In genomic region chr19:13155472-13156284, GRCh38 we compare ENCODE assay signal across 1 cellular context.
TF ChIP-seq lines count a peak whose summit lies in the region.

No MANE protein-coding gene starts in this region.

TF ChIP-seq in HepG2, 621 proteins besides CTCF, POLR2A, EP300 and RAD21 (continued from another document and continues in another):
- no peak for TF ChIP-seq MLXIP (CRISPR knock-in tag; IDR thresholded peaks at IDR 0.05; ENCODE audit: borderline replicate concordance)
- peak; percentile 11; the same call in 1 of the 2 replicates for TF ChIP-seq ARNTL (CRISPR knock-in tag; IDR thresholded peaks at IDR 0.05)
- TF ChIP-seq ZKSCAN1 (IDR thresholded peaks at IDR 0.05; ENCODE audit: low read length) = no peak
- TF ChIP-seq, protein P1, sequence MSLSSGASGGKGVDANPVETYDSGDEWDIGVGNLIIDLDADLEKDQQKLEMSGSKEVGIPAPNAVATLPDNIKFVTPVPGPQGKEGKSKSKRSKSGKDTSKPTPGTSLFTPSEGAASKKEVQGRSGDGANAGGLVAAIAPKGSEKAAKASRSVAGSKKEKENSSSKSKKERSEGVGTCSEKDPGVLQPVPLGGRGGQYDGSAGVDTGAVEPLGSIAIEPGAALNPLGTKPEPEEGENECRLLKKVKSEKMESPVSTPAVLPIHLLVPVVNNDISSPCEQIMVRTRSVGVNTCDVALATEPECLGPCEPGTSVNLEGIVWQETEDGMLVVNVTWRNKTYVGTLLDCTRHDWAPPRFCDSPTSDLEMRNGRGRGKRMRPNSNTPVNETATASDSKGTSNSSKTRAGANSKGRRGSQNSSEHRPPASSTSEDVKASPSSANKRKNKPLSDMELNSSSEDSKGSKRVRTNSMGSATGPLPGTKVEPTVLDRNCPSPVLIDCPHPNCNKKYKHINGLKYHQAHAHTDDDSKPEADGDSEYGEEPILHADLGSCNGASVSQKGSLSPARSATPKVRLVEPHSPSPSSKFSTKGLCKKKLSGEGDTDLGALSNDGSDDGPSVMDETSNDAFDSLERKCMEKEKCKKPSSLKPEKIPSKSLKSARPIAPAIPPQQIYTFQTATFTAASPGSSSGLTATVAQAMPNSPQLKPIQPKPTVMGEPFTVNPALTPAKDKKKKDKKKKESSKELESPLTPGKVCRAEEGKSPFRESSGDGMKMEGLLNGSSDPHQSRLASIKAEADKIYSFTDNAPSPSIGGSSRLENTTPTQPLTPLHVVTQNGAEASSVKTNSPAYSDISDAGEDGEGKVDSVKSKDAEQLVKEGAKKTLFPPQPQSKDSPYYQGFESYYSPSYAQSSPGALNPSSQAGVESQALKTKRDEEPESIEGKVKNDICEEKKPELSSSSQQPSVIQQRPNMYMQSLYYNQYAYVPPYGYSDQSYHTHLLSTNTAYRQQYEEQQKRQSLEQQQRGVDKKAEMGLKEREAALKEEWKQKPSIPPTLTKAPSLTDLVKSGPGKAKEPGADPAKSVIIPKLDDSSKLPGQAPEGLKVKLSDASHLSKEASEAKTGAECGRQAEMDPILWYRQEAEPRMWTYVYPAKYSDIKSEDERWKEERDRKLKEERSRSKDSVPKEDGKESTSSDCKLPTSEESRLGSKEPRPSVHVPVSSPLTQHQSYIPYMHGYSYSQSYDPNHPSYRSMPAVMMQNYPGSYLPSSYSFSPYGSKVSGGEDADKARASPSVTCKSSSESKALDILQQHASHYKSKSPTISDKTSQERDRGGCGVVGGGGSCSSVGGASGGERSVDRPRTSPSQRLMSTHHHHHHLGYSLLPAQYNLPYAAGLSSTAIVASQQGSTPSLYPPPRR (CRISPR knock-in tag; IDR thresholded peaks at IDR 0.05; ENCODE audit: borderline replicate concordance) = peak; percentile 28; the same call in 1 of the 2 replicates
- TF ChIP-seq SKI (IDR thresholded peaks at IDR 0.05; ENCODE audit: partially characterized antibody) = peak; percentile 80
- TF ChIP-seq ZNF547 (CRISPR knock-in tag; IDR thresholded peaks at IDR 0.05) = no peak
- TF ChIP-seq MTF2 (CRISPR knock-in tag; IDR thresholded peaks at IDR 0.05; ENCODE audit: borderline replicate concordance) = no peak
- TF ChIP-seq AGO2 (optimal IDR thresholded peaks at IDR 0.05; ENCODE audit: low read depth, low read length) = peak; percentile 76
- no peak for TF ChIP-seq JUN (CRISPR knock-in tag; IDR thresholded peaks at IDR 0.05)
- TF ChIP-seq DNMT1 (CRISPR knock-in tag; IDR thresholded peaks at IDR 0.05) = no peak
- no peak for TF ChIP-seq XBP1 (CRISPR knock-in tag; IDR thresholded peaks at IDR 0.05)
- no peak for TF ChIP-seq FIP1L1 (IDR thresholded peaks at IDR 0.05; ENCODE audit: borderline replicate concordance, insufficient read depth, low read depth, low read length)
- peak; percentile 10; the same call in 1 of the 2 replicates for TF ChIP-seq MYC (CRISPR knock-in tag; IDR thresholded peaks at IDR 0.05; ENCODE audit: borderline replicate concordance)
- peak; percentile 59 for TF ChIP-seq KAT8 (CRISPR knock-in tag; IDR thresholded peaks at IDR 0.05)
- 0 out of 2 replicates have a peak, but pooled peaks have one; percentile 56 for TF ChIP-seq THAP7 (CRISPR knock-in tag; IDR thresholded peaks at IDR 0.05)
- no peak for TF ChIP-seq TGIF2 (CRISPR knock-in tag; IDR thresholded peaks at IDR 0.05)
- TF ChIP-seq AHDC1 (CRISPR knock-in tag; IDR thresholded peaks at IDR 0.05; ENCODE audit: borderline replicate concordance) = peak; percentile 46; the same call in 1 of the 2 replicates
- TF ChIP-seq TFE3 (CRISPR knock-in tag; IDR thresholded peaks at IDR 0.05) = peak; percentile 10; the same call in 1 of the 2 replicates
- no peak for TF ChIP-seq ATF6 (CRISPR knock-in tag; conservative IDR thresholded peaks at IDR 0.05)
- TF ChIP-seq ZNF724P (CRISPR knock-in tag; IDR thresholded peaks at IDR 0.05; ENCODE audit: borderline replicate concordance) = no peak
- peak; percentile 47 for TF ChIP-seq ZEB1 (IDR thresholded peaks at IDR 0.05; ENCODE audit: insufficient replicate concordance, low read depth)
- no peak for TF ChIP-seq ZNF292 (CRISPR knock-in tag; IDR thresholded peaks at IDR 0.05; ENCODE audit: borderline replicate concordance, low read depth)
- 0 out of 2 replicates have a peak, but pooled peaks have one; percentile 58 for TF ChIP-seq NAIF1 (CRISPR knock-in tag; IDR thresholded peaks at IDR 0.05; ENCODE audit: borderline replicate concordance)
- no peak; the same call in 1 of the 2 replicates for TF ChIP-seq ELF4 (CRISPR knock-in tag; IDR thresholded peaks at IDR 0.05; ENCODE audit: borderline replicate concordance)
- no peak for TF ChIP-seq KLF6 (CRISPR knock-in tag; IDR thresholded peaks at IDR 0.05)
- 0 out of 2 replicates have a peak, but pooled peaks have one; percentile 17 for TF ChIP-seq ZNF296 (CRISPR knock-in tag; conservative IDR thresholded peaks at IDR 0.05)
- TF ChIP-seq, protein P2, sequence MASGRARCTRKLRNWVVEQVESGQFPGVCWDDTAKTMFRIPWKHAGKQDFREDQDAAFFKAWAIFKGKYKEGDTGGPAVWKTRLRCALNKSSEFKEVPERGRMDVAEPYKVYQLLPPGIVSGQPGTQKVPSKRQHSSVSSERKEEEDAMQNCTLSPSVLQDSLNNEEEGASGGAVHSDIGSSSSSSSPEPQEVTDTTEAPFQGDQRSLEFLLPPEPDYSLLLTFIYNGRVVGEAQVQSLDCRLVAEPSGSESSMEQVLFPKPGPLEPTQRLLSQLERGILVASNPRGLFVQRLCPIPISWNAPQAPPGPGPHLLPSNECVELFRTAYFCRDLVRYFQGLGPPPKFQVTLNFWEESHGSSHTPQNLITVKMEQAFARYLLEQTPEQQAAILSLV (CRISPR knock-in tag; IDR thresholded peaks at IDR 0.05; ENCODE audit: borderline replicate concordance) = no peak
- TF ChIP-seq RXRB (CRISPR knock-in tag; IDR thresholded peaks at IDR 0.05; ENCODE audit: borderline replicate concordance) = peak; percentile 84
- TF ChIP-seq STAT6 (CRISPR knock-in tag; IDR thresholded peaks at IDR 0.05; ENCODE audit: borderline replicate concordance) = no peak
- no peak for TF ChIP-seq HBP1 (CRISPR knock-in tag; IDR thresholded peaks at IDR 0.05; ENCODE audit: low read depth)
- TF ChIP-seq ZNF891 (CRISPR knock-in tag; IDR thresholded peaks at IDR 0.05) = no peak
- TF ChIP-seq SMARCC2 (IDR thresholded peaks at IDR 0.05) = no peak
- peak; percentile 6; the same call in 1 of the 2 replicates for TF ChIP-seq FOXA3 (CRISPR knock-in tag; IDR thresholded peaks at IDR 0.05)
